In the genomic region with DNA sequence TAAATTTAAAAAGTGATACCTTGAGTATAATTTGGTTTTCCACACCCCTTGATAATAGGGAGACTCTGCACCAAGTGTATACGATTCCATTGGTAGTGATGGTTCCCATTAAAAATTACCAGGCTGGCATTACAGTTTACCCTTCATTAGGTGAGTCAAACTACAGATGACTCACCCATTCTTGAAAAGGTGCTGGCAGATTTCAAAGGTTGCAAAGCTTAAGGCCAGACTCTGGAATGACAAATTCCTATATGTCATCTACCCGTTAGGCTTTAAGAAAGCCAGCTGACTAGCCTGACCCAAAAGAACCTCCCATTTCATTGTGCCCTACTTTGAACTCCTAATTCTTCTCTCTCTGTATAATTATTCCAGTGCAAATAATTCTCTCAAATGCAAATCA, we compare ENCODE assay signal across 16 cellular contexts.
A peak's percentile ranks its signal among the peaks of the same experiment; 100 is the strongest.
DNase-seq lines count a peak whose midpoint lies in the region; ATAC-seq, FAIRE-seq and TF ChIP-seq lines count a peak whose summit lies in the region.
"Had no signal": no experiment of that assay in that cellular context is flagged by ENCODE, and none has a peak within 500 bp of the region (broad histone marks: within the 10 kb centered on the region; RNA-seq: fewer than 3 reads in every experiment).

No MANE protein-coding gene starts in this region.

- DNase-seq in HT1080 (ENCODE audit: low read depth) = peak; percentile 14
- DNase-seq in SW480 (ENCODE audit: low spot score) = peak; percentile 67
- peak; percentile 7 for DNase-seq in hepatocyte (ENCODE audit: low spot score)
- DNase-seq in urothelium cell line (ENCODE audit: low spot score) = peak; percentile 6
- no peak for DNase-seq in cardiac septum (ENCODE audit: low spot score)
- DNase-seq: DMS153, HCEC 1CT, NCI-H2029, NCI-H526, Right ventricle myocardium superior, SK-N-SH had no signal

- TF ChIP-seq CTCF in hepatocyte (IDR thresholded peaks at IDR 0.05; ENCODE audit: poor library complexity) = no peak

- H3K79me2 ChIP-seq in hepatocyte = no peaks in the 10 kb centered on the region

- H3K4me1 ChIP-seq in hepatocyte (ENCODE audit: insufficient read depth) = no peaks in the 10 kb centered on the region

- no peak overlapping the region for H3K27ac ChIP-seq in hepatocyte
- H3K27ac ChIP-seq: BLaER1 treated with 17β-estradiol and CSF1 and Interleukin-3, amounts not matched to agents 10 nM and 100 nM had no signal

- WGBS in hepatocyte (ENCODE audit: low lambda C conversion rate, missing lambda C conversion rate) = 65% methylated on average over 2 of the region's 2 CpGs

- no peaks in the 10 kb centered on the region for H3K9me3 ChIP-seq in hepatocyte (ENCODE audit: low read depth)
- H3K9me3 ChIP-seq: BLaER1 treated with 17β-estradiol and CSF1 and Interleukin-3, amounts not matched to agents 10 nM and 100 nM; SK-N-SH had no signal

- intact Hi-C loops in cardiac septum (cut with DNase I) = no loop called here

- ATAC-seq in HG03469 (IDR thresholded peaks at IDR 0.05; ENCODE audit: unreplicated experiment) (no peak), HG02798 (IDR thresholded peaks at IDR 0.05; ENCODE audit: poor library complexity, unreplicated experiment) (no peak)
- ATAC-seq: GM12878 had no signal

- H2AFZ ChIP-seq in hepatocyte = no peak overlapping the region

- no peak overlapping the region for H3K4me3 ChIP-seq in hepatocyte
- H3K4me3 ChIP-seq: BLaER1 treated with 17β-estradiol and CSF1 and Interleukin-3, amounts not matched to agents 10 nM and 100 nM; GM12878 had no signal

- H3K9me2 ChIP-seq in hepatocyte (replicated peaks; ENCODE audit: insufficient read depth) = no peaks in the 10 kb centered on the region
- H3K9me2 ChIP-seq: SK-N-SH had no signal

- H4K20me1 ChIP-seq in hepatocyte (ENCODE audit: insufficient read depth, poor library complexity, severe bottlenecking) = no peaks in the 10 kb centered on the region
- H4K20me1 ChIP-seq: BLaER1 treated with 17β-estradiol and CSF1 and Interleukin-3, amounts not matched to agents 10 nM and 100 nM had no signal

- H3K4me2 ChIP-seq in hepatocyte = no peak overlapping the region
- H3K4me2 ChIP-seq: BLaER1 treated with 17β-estradiol and CSF1 and Interleukin-3, amounts not matched to agents 10 nM and 100 nM; SK-N-SH had no signal

- H3K36me3 ChIP-seq in hepatocyte (replicated peaks; ENCODE audit: insufficient read depth, low read depth) = no peaks in the 10 kb centered on the region
- H3K36me3 ChIP-seq: BLaER1 treated with 17β-estradiol and CSF1 and Interleukin-3, amounts not matched to agents 10 nM and 100 nM had no signal

- FAIRE-seq in urothelium cell line (lab: Jason Lieb, UNC) = no peak
- FAIRE-seq: GM12878, GM18507 had no signal

- H3K27me3 ChIP-seq in hepatocyte = no peaks in the 10 kb centered on the region
- H3K27me3 ChIP-seq: BLaER1 treated with 17β-estradiol and CSF1 and Interleukin-3, amounts not matched to agents 10 nM and 100 nM had no signal
